Comparison of ENCODE assay signal across 17 cellular contexts in genomic region chr16:88886915-88887521, GRCh38. TPM values are rescaled to one million over a fixed set of nuclear protein-coding genes. Genes with fewer than 3 reads are reported as not detected.
A peak's percentile ranks its signal among the peaks of the same experiment; 100 is the strongest.
DNase-seq lines count a peak whose midpoint lies in the region; ATAC-seq and TF ChIP-seq lines count a peak whose summit lies in the region.
"Had no signal": no experiment of that assay in that cellular context is flagged by ENCODE, and none has a peak within 500 bp of the region (broad histone marks: within the 10 kb centered on the region; RNA-seq: fewer than 3 reads in every experiment).

No MANE protein-coding gene starts in this region.

- H3K4me3 Mint-ChIP-seq in activated T-helper 2 cell treated with anti-CD3 and anti-CD28 coated beads, Interferon-gamma antibody, Interleukin-2, Interleukin-4, amounts not matched to agents 10 μg/mL and 5 μg/mL and 100 μg/mL, durations not matched to agents 14 hours and 24 hours and 36 hours (ENCODE audit: low read depth) = no peak overlapping the region
- H3K4me3 Mint-ChIP-seq in activated naive CD4-positive, alpha-beta T cell treated with anti-CD3 and anti-CD28 coated beads for 36 hours = no peak overlapping the region
- H3K4me3 Mint-ChIP-seq: stimulated activated naive CD8-positive, alpha-beta T cell treated with anti-CD3 and anti-CD28 coated beads, Interleukin-15, Interleukin-2, amounts not matched to agents 100 ng/mL and 50 ng/mL, for 24 hours had no signal

- POLR2A ChIA-PET in GM10248 (lab: Yijun Ruan, JAX) = no interaction called here

- no peak for ATAC-seq in HG02973 (IDR thresholded peaks at IDR 0.05; ENCODE audit: unreplicated experiment)

- CTCF ChIA-PET in activated naive CD4-positive, alpha-beta T cell treated with anti-CD3 and anti-CD28 coated beads for 36 hours (lab: Charles Lee) = no interaction called here
- CTCF ChIA-PET in GM10248 (lab: Yijun Ruan, JAX) = interaction anchor here (1.6 kb wide), 1 partner anchor 11 kb away, joined by 4 read pairs; no protein-coding TSS in a partner anchor

- no peaks in the 10 kb centered on the region for H3K9me3 Mint-ChIP-seq in activated T-helper 2 cell treated with anti-CD3 and anti-CD28 coated beads, Interferon-gamma antibody, Interleukin-2, Interleukin-4, amounts not matched to agents 10 μg/mL and 5 μg/mL and 100 μg/mL, durations not matched to agents 14 hours and 24 hours and 36 hours
- H3K9me3 Mint-ChIP-seq in activated naive CD4-positive, alpha-beta T cell treated with anti-CD3 and anti-CD28 coated beads for 36 hours = no peaks in the 10 kb centered on the region
- H3K9me3 Mint-ChIP-seq: stimulated activated naive CD8-positive, alpha-beta T cell treated with anti-CD3 and anti-CD28 coated beads, Interleukin-15, Interleukin-2, amounts not matched to agents 100 ng/mL and 50 ng/mL, for 24 hours had no signal

- H3K36me3 Mint-ChIP-seq in activated T-helper 2 cell treated with anti-CD3 and anti-CD28 coated beads, Interferon-gamma antibody, Interleukin-2, Interleukin-4, amounts not matched to agents 10 μg/mL and 5 μg/mL and 100 μg/mL, durations not matched to agents 14 hours and 24 hours and 36 hours (ENCODE audit: low read depth) = no peaks in the 10 kb centered on the region
- no peaks in the 10 kb centered on the region for H3K36me3 Mint-ChIP-seq in activated naive CD4-positive, alpha-beta T cell treated with anti-CD3 and anti-CD28 coated beads for 36 hours (ENCODE audit: low read depth)

- DNase-seq in NCI-H524 (lab: John Stamatoyannopoulos, UW) (peak; percentile 99), fibroblast of the conjunctiva (ENCODE audit: low read depth) (peak; percentile 43), mucosa of gallbladder (ENCODE audit: low spot score) (peak; percentile 80), ureter (ENCODE audit: low spot score) (peak; percentile 54), GM10248 (ENCODE audit: extremely low spot score) (no peak)
- DNase-seq in activated T-helper 2 cell treated with anti-CD3 and anti-CD28 coated beads, Interferon-gamma antibody, Interleukin-2, Interleukin-4, amounts not matched to agents 10 μg/mL and 5 μg/mL and 100 μg/mL, durations not matched to agents 14 hours and 24 hours and 36 hours (ENCODE audit: low spot score) = no peak
- DNase-seq in activated naive CD4-positive, alpha-beta T cell treated with anti-CD3 and anti-CD28 coated beads for 36 hours = no peak
- DNase-seq: activated CD4-positive, alpha-beta T cell treated with anti-CD3 and anti-CD28 coated beads, Interleukin-2, amount 50 U/mL, for 48 hours; erythroblast; KBM-7; NCI-H1436 treated with DMSO at 0.1 percent for 48 hours; stimulated activated CD4-positive, alpha-beta T cell treated with anti-CD3 and anti-CD28 coated beads, Interleukin-2, amount 100 ng/mL, for 24 hours; T-helper 1 cell had no signal

- no peaks in the 10 kb centered on the region for H3K27me3 Mint-ChIP-seq in activated T-helper 2 cell treated with anti-CD3 and anti-CD28 coated beads, Interferon-gamma antibody, Interleukin-2, Interleukin-4, amounts not matched to agents 10 μg/mL and 5 μg/mL and 100 μg/mL, durations not matched to agents 14 hours and 24 hours and 36 hours (ENCODE audit: low read depth)
- H3K27me3 Mint-ChIP-seq in activated naive CD4-positive, alpha-beta T cell treated with anti-CD3 and anti-CD28 coated beads for 36 hours (ENCODE audit: low read depth) = no peaks in the 10 kb centered on the region
- H3K27me3 Mint-ChIP-seq: stimulated activated naive CD8-positive, alpha-beta T cell treated with anti-CD3 and anti-CD28 coated beads, Interleukin-15, Interleukin-2, amounts not matched to agents 100 ng/mL and 50 ng/mL, for 24 hours had no signal

- intact Hi-C loops in activated T-helper 2 cell treated with anti-CD3 and anti-CD28 coated beads, Interferon-gamma antibody, Interleukin-2, Interleukin-4, amounts not matched to agents 10 μg/mL and 5 μg/mL and 100 μg/mL, durations not matched to agents 14 hours and 24 hours and 36 hours (cut with micrococcal nuclease) = no loop called here
- intact Hi-C loops in activated naive CD4-positive, alpha-beta T cell treated with anti-CD3 and anti-CD28 coated beads for 36 hours (cut with micrococcal nuclease) = no loop called here

- peaks cover 6% of the 10 kb centered on the region for H3K4me1 Mint-ChIP-seq in activated T-helper 2 cell treated with anti-CD3 and anti-CD28 coated beads, Interferon-gamma antibody, Interleukin-2, Interleukin-4, amounts not matched to agents 10 μg/mL and 5 μg/mL and 100 μg/mL, durations not matched to agents 14 hours and 24 hours and 36 hours (ENCODE audit: low read depth)
- peaks cover 2% of the 10 kb centered on the region for H3K4me1 Mint-ChIP-seq in activated naive CD4-positive, alpha-beta T cell treated with anti-CD3 and anti-CD28 coated beads for 36 hours (ENCODE audit: low read depth)

- no peak for TF ChIP-seq CTCF in GM10248 (IDR thresholded peaks at IDR 0.05; ENCODE audit: control extremely low read depth, extremely low read depth, low read depth, missing control alignments)

- no peak overlapping the region for H3K27ac Mint-ChIP-seq in activated T-helper 2 cell treated with anti-CD3 and anti-CD28 coated beads, Interferon-gamma antibody, Interleukin-2, Interleukin-4, amounts not matched to agents 10 μg/mL and 5 μg/mL and 100 μg/mL, durations not matched to agents 14 hours and 24 hours and 36 hours
- H3K27ac Mint-ChIP-seq in activated naive CD4-positive, alpha-beta T cell treated with anti-CD3 and anti-CD28 coated beads for 36 hours = no peak overlapping the region
- H3K27ac Mint-ChIP-seq: stimulated activated naive CD8-positive, alpha-beta T cell treated with anti-CD3 and anti-CD28 coated beads, Interleukin-15, Interleukin-2, amounts not matched to agents 100 ng/mL and 50 ng/mL, for 24 hours had no signal

RNA-seq across cellular contexts. Expression of gene PABPN1L, which starts 20.6 kb away (rescaled TPM):
- total RNA-seq in mucosa of gallbladder (not detected), ureter (not detected)
- not detected in 2 replicates for total RNA-seq in activated T-helper 2 cell treated with anti-CD3 and anti-CD28 coated beads, Interferon-gamma antibody, Interleukin-2, Interleukin-4, amounts not matched to agents 10 μg/mL and 5 μg/mL and 100 μg/mL, durations not matched to agents 14 hours and 24 hours and 36 hours
- not detected for total RNA-seq in activated naive CD4-positive, alpha-beta T cell treated with anti-CD3 and anti-CD28 coated beads for 36 hours
- total RNA-seq: cardiac muscle cell, H1 had no signal

RNA-seq across cellular contexts. Expression of gene TRAPPC2L, which starts 30.1 kb away (rescaled TPM):
- total RNA-seq in mucosa of gallbladder (53.8 TPM), ureter (55.3 TPM)
- total RNA-seq in activated T-helper 2 cell treated with anti-CD3 and anti-CD28 coated beads, Interferon-gamma antibody, Interleukin-2, Interleukin-4, amounts not matched to agents 10 μg/mL and 5 μg/mL and 100 μg/mL, durations not matched to agents 14 hours and 24 hours and 36 hours = 56.5 and 57.5 TPM in 2 replicates
- total RNA-seq in activated naive CD4-positive, alpha-beta T cell treated with anti-CD3 and anti-CD28 coated beads for 36 hours = 10 to 100 TPM; 57.7 to 66.1 TPM

RNA-seq across cellular contexts. Expression of gene GALNS, which starts 30.3 kb away (rescaled TPM):
- total RNA-seq in mucosa of gallbladder (56.1 TPM), ureter (44.4 TPM)
- 26.1 and 27.8 TPM in 2 replicates for total RNA-seq in activated T-helper 2 cell treated with anti-CD3 and anti-CD28 coated beads, Interferon-gamma antibody, Interleukin-2, Interleukin-4, amounts not matched to agents 10 μg/mL and 5 μg/mL and 100 μg/mL, durations not matched to agents 14 hours and 24 hours and 36 hours
- total RNA-seq in activated naive CD4-positive, alpha-beta T cell treated with anti-CD3 and anti-CD28 coated beads for 36 hours = 10 to 100 TPM; 10.9 to 11.2 TPM

Comparison
In these comparisons a context has a peak if more than half of its experiments do, and no peak if none do; other contexts are left out.
1. DNase-seq: peak in NCI-H524 (2 of 2), fibroblast of the conjunctiva (single experiment), mucosa of gallbladder (single experiment) and ureter (single experiment); none in activated T-helper 2 cell treated with anti-CD3 and anti-CD28 coated beads, Interferon-gamma antibody, Interleukin-2, Interleukin-4, amounts not matched to agents 10 μg/mL and 5 μg/mL and 100 μg/mL, durations not matched to agents 14 hours and 24 hours and 36 hours (single experiment), activated naive CD4-positive, alpha-beta T cell treated with anti-CD3 and anti-CD28 coated beads for 36 hours (single experiment) and GM10248 (single experiment).